In genomic region chr16:17382949-17383348, GRCh38 we compare ENCODE assay signal across 1 cellular context.
TF ChIP-seq lines count a peak whose summit lies in the region.

No MANE protein-coding gene starts in this region.

TF ChIP-seq in HepG2, 621 proteins besides CTCF, POLR2A, EP300 and RAD21 (continued from another document):
- no peak for TF ChIP-seq THAP9 (CRISPR knock-in tag; IDR thresholded peaks at IDR 0.05; ENCODE audit: borderline replicate concordance)
- TF ChIP-seq MED13 (CRISPR knock-in tag; IDR thresholded peaks at IDR 0.05) = no peak
- no peak for TF ChIP-seq AGO2 (optimal IDR thresholded peaks at IDR 0.05; ENCODE audit: low read depth, low read length)
TF ChIP-seq in HepG2: peak in this region for 0.
